18 cellular contexts compared by ENCODE assay signal in the genomic region with DNA sequence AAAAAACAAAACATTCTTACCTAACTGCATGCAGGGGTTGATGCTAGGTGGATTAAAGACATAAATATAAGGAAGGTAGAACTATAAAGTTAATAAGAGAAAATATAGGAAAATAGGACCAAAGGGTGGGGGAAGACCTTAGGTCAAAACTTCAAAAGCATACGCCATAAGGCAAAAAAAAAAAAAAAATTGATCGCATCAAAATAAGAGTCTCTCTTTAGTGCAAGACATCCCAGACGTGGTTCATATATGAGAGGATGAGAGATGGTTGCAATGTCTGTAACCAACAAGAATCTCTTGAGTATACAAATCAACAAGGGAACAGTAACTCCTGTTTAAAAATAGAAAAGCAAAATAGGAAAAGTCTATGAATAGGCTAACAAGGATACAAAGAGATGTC.
"Had no signal": no experiment of that assay in that cellular context is flagged by ENCODE, and none has a peak within 500 bp of the region (broad histone marks: within the 10 kb centered on the region; RNA-seq: fewer than 3 reads in every experiment).

No MANE protein-coding gene starts in this region.

- H3K9me3 Mint-ChIP-seq: activated CD4-positive, alpha-beta memory T cell treated with anti-CD3 and anti-CD28 coated beads for 36 hours; activated T-helper 1 cell treated with anti-CD3 and anti-CD28 coated beads, Interleukin-12 subunit alpha, Interleukin-12 subunit beta, Interleukin-2, Interleukin-4 antibody, amounts not matched to agents 30 ng/mL and 10 ng/mL and 1 ng/mL, durations not matched to agents 14 hours and 24 hours and 36 hours; dendritic cell treated with granulocyte-macrophage colony-stimulating factor and Interleukin-4, amounts not matched to agents 40 ng/mL and 50 ng/mL, for 4 days; immature natural killer cell; naive thymus-derived CD8-positive, alpha-beta T cell had no signal

- DNase-seq: activated CD4-positive, alpha-beta memory T cell treated with anti-CD3 and anti-CD28 coated beads for 36 hours; activated CD4-positive, CD25-positive, alpha-beta regulatory T cell treated with anti-CD3 and anti-CD28 coated beads, Interleukin-2, amount 50 U/mL, for 72 hours; activated CD8-positive, alpha-beta memory T cell treated with anti-CD3 and anti-CD28 coated beads, Interleukin-2, amount 50 U/mL, for 4 hours; activated naive CD4-positive, alpha-beta T cell treated with anti-CD3 and anti-CD28 coated beads, Interleukin-2, amount 50 U/mL, for 16 hours; amygdala; brain microvascular endothelial cell; immature natural killer cell; naive thymus-derived CD8-positive, alpha-beta T cell; nucleus accumbens; stimulated activated CD4-positive, alpha-beta T cell treated with anti-CD3 and anti-CD28 coated beads, Interleukin-2, amount 100 ng/mL, for 48 hours; stimulated activated naive CD4-positive, alpha-beta T cell treated with Interleukin-2 at 50 U/mL for 16 hours; SW 1271 had no signal

- H3K27me3 Mint-ChIP-seq: activated CD4-positive, alpha-beta memory T cell treated with anti-CD3 and anti-CD28 coated beads for 36 hours; dendritic cell treated with granulocyte-macrophage colony-stimulating factor and Interleukin-4, amounts not matched to agents 40 ng/mL and 50 ng/mL, for 4 days; naive thymus-derived CD8-positive, alpha-beta T cell had no signal

- H3K36me3 ChIP-seq: prostate gland had no signal

- ATAC-seq: naive thymus-derived CD8-positive, alpha-beta T cell; sciatic nerve had no signal

- H3K4me1 ChIP-seq: prostate gland had no signal

- H3K4me3 ChIP-seq: lung, prostate gland, vagina had no signal

- H3K9me3 ChIP-seq: prostate gland, vagina had no signal

- H3K27ac ChIP-seq: brain microvascular endothelial cell had no signal

- H3K4me1 Mint-ChIP-seq: immature natural killer cell had no signal

- H3K27ac Mint-ChIP-seq: activated CD4-positive, alpha-beta memory T cell treated with anti-CD3 and anti-CD28 coated beads for 36 hours; activated T-helper 1 cell treated with anti-CD3 and anti-CD28 coated beads, Interleukin-12 subunit alpha, Interleukin-12 subunit beta, Interleukin-2, Interleukin-4 antibody, amounts not matched to agents 30 ng/mL and 10 ng/mL and 1 ng/mL, durations not matched to agents 14 hours and 24 hours and 36 hours; dendritic cell treated with granulocyte-macrophage colony-stimulating factor and Interleukin-4, amounts not matched to agents 40 ng/mL and 50 ng/mL, for 4 days had no signal

- H3K4me3 Mint-ChIP-seq: activated CD4-positive, alpha-beta memory T cell treated with anti-CD3 and anti-CD28 coated beads for 36 hours; activated T-helper 1 cell treated with anti-CD3 and anti-CD28 coated beads, Interleukin-12 subunit alpha, Interleukin-12 subunit beta, Interleukin-2, Interleukin-4 antibody, amounts not matched to agents 30 ng/mL and 10 ng/mL and 1 ng/mL, durations not matched to agents 14 hours and 24 hours and 36 hours; dendritic cell treated with granulocyte-macrophage colony-stimulating factor and Interleukin-4, amounts not matched to agents 40 ng/mL and 50 ng/mL, for 4 days; immature natural killer cell; naive thymus-derived CD8-positive, alpha-beta T cell had no signal

- H3K27me3 ChIP-seq: brain microvascular endothelial cell, vagina had no signal
